ENCODE assay signal across 1 cellular context in the genomic region with DNA sequence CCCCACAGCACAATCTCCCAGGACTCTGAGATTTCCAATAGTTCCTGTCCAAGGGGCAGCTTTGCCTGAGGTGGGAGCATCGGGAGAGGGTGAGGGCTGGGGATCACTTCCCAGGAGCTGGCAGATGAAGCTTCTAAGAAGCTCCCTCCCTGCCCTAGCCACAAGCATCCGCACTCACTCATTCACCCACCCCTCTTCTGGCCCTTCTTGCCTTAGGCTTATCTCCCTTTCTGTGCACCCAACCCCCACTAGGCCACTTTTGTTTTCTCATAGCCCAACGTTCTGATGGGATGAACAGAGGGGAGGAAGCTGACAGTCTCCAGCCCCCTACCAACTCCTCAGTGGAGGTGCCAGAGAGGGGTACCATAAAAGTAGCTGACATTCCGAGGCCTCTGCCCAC.
TF ChIP-seq lines count a peak whose summit lies in the region.

No MANE protein-coding gene starts in this region.

TF ChIP-seq in WTC11, 78 proteins besides CTCF, POLR2A, EP300 and RAD21 (continued from another document):
- TF ChIP-seq CREM (CRISPR knock-in tag; IDR thresholded peaks at IDR 0.05) (no peak), TCF7 (CRISPR knock-in tag; IDR thresholded peaks at IDR 0.05; ENCODE audit: low read depth) (no peak), SOX15 (CRISPR knock-in tag; IDR thresholded peaks at IDR 0.05) (no peak), FOXJ3 (CRISPR knock-in tag; IDR thresholded peaks at IDR 0.05; ENCODE audit: borderline replicate concordance) (no peak), ELF4 (CRISPR knock-in tag; IDR thresholded peaks at IDR 0.05; ENCODE audit: low read depth) (no peak), ZNF232 (CRISPR knock-in tag; IDR thresholded peaks at IDR 0.05) (no peak)
- TF ChIP-seq, protein P1, sequence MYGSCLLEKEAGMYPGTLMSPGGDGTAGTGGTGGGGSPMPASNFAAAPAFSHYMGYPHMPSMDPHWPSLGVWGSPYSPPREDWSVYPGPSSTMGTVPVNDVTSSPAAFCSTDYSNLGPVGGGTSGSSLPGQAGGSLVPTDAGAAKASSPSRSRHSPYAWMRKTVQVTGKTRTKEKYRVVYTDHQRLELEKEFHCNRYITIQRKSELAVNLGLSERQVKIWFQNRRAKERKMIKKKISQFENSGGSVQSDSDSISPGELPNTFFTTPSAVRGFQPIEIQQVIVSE (CRISPR knock-in tag; IDR thresholded peaks at IDR 0.05; ENCODE audit: borderline replicate concordance), result no peak
- TF ChIP-seq, protein P2, sequence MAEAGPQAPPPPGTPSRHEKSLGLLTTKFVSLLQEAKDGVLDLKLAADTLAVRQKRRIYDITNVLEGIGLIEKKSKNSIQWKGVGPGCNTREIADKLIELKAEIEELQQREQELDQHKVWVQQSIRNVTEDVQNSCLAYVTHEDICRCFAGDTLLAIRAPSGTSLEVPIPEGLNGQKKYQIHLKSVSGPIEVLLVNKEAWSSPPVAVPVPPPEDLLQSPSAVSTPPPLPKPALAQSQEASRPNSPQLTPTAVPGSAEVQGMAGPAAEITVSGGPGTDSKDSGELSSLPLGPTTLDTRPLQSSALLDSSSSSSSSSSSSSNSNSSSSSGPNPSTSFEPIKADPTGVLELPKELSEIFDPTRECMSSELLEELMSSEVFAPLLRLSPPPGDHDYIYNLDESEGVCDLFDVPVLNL (CRISPR knock-in tag; IDR thresholded peaks at IDR 0.05; ENCODE audit: borderline replicate concordance, low read depth), result no peak
- TF ChIP-seq, protein P3, sequence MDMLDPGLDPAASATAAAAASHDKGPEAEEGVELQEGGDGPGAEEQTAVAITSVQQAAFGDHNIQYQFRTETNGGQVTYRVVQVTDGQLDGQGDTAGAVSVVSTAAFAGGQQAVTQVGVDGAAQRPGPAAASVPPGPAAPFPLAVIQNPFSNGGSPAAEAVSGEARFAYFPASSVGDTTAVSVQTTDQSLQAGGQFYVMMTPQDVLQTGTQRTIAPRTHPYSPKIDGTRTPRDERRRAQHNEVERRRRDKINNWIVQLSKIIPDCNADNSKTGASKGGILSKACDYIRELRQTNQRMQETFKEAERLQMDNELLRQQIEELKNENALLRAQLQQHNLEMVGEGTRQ (CRISPR knock-in tag; IDR thresholded peaks at IDR 0.05), result no peak
- TF ChIP-seq, protein P4, sequence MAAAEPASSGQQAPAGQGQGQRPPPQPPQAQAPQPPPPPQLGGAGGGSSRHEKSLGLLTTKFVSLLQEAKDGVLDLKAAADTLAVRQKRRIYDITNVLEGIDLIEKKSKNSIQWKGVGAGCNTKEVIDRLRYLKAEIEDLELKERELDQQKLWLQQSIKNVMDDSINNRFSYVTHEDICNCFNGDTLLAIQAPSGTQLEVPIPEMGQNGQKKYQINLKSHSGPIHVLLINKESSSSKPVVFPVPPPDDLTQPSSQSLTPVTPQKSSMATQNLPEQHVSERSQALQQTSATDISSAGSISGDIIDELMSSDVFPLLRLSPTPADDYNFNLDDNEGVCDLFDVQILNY (CRISPR knock-in tag; IDR thresholded peaks at IDR 0.05), result no peak
